Comparison of ENCODE assay signal across 1 cellular context in the genomic region with DNA sequence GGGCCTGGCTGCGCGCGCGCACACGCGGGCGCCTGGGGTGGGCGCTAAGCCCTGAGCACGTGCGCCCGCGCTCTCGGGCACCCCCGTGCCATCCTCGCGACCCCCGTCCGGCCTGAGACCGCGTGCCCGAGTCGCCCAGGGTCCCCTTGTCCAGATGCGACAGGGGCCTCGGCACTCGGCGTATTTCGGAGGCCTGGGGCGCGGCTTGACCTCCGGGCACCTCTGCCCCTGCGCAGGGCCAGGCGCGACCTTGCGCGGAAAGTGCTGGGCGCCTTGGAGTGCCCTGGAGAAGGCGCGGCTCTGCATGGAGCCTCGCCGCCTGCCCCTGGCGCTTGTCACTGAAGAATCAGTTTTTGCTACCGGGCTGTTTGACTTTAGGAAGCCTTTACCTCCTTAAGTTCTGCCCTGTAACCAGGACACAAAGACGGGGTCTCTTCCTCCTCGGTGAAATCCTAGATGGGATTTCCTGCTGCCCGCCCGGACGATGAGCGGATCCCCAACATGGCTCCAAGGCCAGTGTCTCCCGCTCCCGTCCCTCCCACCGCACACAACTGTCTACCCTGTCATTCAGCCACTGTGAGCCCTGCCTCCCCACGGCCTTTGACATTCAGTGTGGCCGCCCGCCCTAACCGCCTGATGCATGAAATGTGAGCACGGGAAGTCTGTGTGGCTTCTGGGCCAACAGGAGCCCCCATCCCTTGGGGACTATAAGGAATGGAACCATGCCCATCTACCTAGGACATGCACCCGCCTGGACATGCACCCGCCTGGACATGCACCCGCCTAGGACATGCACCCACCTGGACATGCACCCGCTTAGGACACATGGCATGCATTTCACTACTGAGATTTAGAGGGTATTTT.
TF ChIP-seq lines count a peak whose summit lies in the region.

No MANE protein-coding gene starts in this region.

TF ChIP-seq in GM23338, 12 proteins besides CTCF, POLR2A, EP300 and RAD21 (continued from another document):
- TF ChIP-seq, protein P1, sequence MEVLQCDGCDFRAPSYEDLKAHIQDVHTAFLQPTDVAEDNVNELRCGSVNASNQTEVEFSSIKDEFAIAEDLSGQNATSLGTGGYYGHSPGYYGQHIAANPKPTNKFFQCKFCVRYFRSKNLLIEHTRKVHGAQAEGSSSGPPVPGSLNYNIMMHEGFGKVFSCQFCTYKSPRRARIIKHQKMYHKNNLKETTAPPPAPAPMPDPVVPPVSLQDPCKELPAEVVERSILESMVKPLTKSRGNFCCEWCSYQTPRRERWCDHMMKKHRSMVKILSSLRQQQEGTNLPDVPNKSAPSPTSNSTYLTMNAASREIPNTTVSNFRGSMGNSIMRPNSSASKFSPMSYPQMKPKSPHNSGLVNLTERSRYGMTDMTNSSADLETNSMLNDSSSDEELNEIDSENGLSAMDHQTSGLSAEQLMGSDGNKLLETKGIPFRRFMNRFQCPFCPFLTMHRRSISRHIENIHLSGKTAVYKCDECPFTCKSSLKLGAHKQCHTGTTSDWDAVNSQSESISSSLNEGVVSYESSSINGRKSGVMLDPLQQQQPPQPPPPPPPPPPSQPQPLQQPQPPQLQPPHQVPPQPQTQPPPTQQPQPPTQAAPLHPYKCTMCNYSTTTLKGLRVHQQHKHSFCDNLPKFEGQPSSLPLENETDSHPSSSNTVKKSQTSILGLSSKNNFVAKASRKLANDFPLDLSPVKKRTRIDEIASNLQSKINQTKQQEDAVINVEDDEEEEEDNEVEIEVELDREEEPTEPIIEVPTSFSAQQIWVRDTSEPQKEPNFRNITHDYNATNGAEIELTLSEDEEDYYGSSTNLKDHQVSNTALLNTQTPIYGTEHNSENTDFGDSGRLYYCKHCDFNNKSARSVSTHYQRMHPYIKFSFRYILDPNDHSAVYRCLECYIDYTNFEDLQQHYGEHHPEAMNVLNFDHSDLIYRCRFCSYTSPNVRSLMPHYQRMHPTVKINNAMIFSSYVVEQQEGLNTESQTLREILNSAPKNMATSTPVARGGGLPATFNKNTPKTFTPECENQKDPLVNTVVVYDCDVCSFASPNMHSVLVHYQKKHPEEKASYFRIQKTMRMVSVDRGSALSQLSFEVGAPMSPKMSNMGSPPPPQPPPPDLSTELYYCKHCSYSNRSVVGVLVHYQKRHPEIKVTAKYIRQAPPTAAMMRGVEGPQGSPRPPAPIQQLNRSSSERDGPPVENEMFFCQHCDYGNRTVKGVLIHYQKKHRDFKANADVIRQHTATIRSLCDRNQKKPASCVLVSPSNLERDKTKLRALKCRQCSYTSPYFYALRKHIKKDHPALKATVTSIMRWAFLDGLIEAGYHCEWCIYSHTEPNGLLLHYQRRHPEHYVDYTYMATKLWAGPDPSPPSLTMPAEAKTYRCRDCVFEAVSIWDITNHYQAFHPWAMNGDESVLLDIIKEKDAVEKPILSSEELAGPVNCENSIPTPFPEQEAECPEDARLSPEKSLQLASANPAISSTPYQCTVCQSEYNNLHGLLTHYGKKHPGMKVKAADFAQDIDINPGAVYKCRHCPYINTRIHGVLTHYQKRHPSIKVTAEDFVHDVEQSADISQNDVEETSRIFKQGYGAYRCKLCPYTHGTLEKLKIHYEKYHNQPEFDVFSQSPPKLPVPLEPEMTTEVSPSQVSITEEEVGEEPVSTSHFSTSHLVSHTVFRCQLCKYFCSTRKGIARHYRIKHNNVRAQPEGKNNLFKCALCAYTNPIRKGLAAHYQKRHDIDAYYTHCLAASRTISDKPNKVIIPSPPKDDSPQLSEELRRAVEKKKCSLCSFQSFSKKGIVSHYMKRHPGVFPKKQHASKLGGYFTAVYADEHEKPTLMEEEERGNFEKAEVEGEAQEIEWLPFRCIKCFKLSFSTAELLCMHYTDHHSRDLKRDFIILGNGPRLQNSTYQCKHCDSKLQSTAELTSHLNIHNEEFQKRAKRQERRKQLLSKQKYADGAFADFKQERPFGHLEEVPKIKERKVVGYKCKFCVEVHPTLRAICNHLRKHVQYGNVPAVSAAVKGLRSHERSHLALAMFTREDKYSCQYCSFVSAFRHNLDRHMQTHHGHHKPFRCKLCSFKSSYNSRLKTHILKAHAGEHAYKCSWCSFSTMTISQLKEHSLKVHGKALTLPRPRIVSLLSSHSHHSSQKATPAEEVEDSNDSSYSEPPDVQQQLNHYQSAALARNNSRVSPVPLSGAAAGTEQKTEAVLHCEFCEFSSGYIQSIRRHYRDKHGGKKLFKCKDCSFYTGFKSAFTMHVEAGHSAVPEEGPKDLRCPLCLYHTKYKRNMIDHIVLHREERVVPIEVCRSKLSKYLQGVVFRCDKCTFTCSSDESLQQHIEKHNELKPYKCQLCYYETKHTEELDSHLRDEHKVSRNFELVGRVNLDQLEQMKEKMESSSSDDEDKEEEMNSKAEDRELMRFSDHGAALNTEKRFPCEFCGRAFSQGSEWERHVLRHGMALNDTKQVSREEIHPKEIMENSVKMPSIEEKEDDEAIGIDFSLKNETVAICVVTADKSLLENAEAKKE (CRISPR knock-in tag; IDR thresholded peaks at IDR 0.05): no peak
